In the genomic region with DNA sequence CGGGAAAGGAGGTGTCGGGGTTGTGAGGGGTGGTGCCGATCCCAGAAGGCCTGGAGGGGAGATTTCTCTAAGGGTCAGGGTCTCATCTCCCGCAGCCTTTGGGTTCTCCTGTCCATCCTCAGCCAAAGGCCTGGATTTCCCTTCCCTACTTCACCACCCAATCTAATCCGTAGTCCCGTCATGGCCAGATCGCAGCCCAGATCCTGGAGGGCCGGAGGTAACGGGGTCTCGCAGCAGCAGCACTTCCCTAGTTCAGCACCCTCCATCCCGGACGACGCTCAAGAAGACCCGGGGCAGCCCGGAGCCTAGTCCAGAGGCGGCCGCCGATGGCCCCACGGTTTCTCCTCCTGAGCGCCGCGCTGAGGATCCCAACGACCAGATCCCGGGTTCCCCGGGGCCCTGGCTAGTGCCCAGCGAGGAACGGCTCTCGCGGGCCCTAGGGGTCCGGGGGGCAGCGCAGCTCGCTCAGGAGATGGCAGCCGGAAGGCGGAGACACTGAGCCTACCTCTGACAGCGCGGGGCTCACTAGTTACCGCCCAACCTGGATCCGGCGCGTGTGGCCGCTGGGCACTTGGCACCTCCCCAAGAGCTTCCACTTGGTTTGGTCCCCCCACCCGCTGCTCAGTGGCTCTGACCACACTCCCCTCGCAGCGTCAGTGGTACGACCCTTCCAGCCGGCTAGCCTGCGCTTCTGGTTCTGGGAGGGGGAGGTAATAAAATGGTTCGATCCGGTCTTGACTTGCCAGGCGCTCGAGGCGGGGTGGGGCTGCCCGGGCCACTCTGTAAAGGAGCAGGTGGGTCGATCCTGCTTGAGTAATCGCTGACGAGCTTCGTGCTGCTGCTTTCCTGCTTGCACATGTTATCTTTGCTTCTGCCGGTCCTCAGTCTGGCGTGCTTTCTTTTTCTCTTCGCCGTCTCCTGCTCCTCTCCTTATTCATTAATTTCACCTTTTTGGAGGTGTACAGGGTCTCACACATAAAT, we compare ENCODE assay signal across 8 cellular contexts.
DNase-seq lines count a peak whose midpoint lies in the region; ATAC-seq lines count a peak whose summit lies in the region.

No MANE protein-coding gene starts in this region.

- DNase-seq in DMS79 treated with DMSO at 0.1 percent for 48 hours (lab: John Stamatoyannopoulos, UW) (peak; percentile 87), NCI-H524 (lab: John Stamatoyannopoulos, UW) (peak; percentile 82 to 89), medulla oblongata (ENCODE audit: extremely low spot score) (peak; percentile 67)
- peak; percentile 45 to 49 for DNase-seq in activated CD8-positive, alpha-beta memory T cell treated with anti-CD3 and anti-CD28 coated beads for 1 hour (ENCODE audit: extremely low read depth in 1 of 2, low read depth in 1 of 2)
- peak; percentile 60 for DNase-seq in effector CD4-positive, alpha-beta T cell
- DNase-seq in stimulated activated CD8-positive, alpha-beta memory T cell treated with anti-CD3 and anti-CD28 coated beads, Interleukin-2, amount 100 ng/mL, for 1 hour (ENCODE audit: low read depth in 2 of 2), result peak; percentile 30 to 45

- ATAC-seq in HG02759 (IDR thresholded peaks at IDR 0.05; ENCODE audit: unreplicated experiment), result peak; percentile 40
- no peak for ATAC-seq in HG02571 (IDR thresholded peaks at IDR 0.05; ENCODE audit: unreplicated experiment)
